Comparison of ENCODE assay signal across 18 cellular contexts in the genomic region with DNA sequence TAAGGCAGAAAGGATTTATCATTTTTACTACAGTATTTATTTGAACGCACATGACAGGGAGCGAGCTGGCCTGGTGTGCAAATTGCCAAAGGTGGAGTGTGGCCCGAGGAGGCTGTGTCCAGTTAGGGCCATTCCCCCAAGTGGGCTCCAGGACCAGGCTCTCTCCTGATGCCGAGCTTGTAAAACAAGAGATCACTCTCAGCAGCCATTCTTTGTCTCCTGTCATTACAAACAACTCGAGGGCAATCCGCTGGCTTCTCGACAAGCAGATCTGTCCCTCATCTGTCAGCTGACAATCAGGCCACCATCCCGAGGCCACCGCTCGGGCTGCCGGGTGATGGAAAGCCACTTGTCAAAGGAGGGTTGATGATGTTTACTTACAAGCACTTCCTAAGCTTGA.
"Had no signal": no experiment of that assay in that cellular context is flagged by ENCODE, and none has a peak within 500 bp of the region (broad histone marks: within the 10 kb centered on the region; RNA-seq: fewer than 3 reads in every experiment).

No MANE protein-coding gene starts in this region.

- DNase-seq: activated B cell treated with CpG ODN at 0.5 μM for 24 hours; activated CD4-positive, alpha-beta memory T cell treated with anti-CD3 and anti-CD28 coated beads for 36 hours; activated CD4-positive, alpha-beta T cell treated with anti-CD3 and anti-CD28 coated beads for 36 hours; activated gamma-delta T cell treated with Interleukin-2 at 50 U/mL for 16 hours; activated T-cell treated with anti-CD3 and anti-CD28 coated beads, Interleukin-2, amount 50 U/mL, for 1 hour; anterior cingulate cortex; body of pancreas; effector CD8-positive, alpha-beta T cell; foreskin melanocyte; midbrain; stimulated activated CD4-positive, alpha-beta T cell treated with anti-CD3 and anti-CD28 coated beads, Interleukin-4, amount 100 ng/mL, for 1 hour; stimulated activated naive CD4-positive, alpha-beta T cell; T-helper 17 cell had no signal

- H3K4me3 Mint-ChIP-seq: activated B cell treated with CpG ODN at 0.5 μM for 24 hours; activated CD4-positive, alpha-beta memory T cell treated with anti-CD3 and anti-CD28 coated beads for 36 hours; activated CD4-positive, alpha-beta T cell treated with anti-CD3 and anti-CD28 coated beads for 36 hours; activated naive CD4-positive, alpha-beta T cell treated with anti-CD3 and anti-CD28 coated beads, Interleukin-2, amount 50 U/mL, for 24 hours; dendritic cell treated with granulocyte-macrophage colony-stimulating factor and Interleukin-4, amounts not matched to agents 40 ng/mL and 50 ng/mL, for 4 days; natural killer cell treated with Interleukin-12 subunit alpha and Interleukin-12 subunit beta and Interleukin-15 and Interleukin-18, amount 100 ng/mL, for 72 hours; T-helper 17 cell had no signal

- H3K4me1 ChIP-seq: body of pancreas had no signal

- H3K27me3 Mint-ChIP-seq: activated B cell treated with CpG ODN at 0.5 μM for 24 hours; activated naive CD4-positive, alpha-beta T cell treated with anti-CD3 and anti-CD28 coated beads, Interleukin-2, amount 50 U/mL, for 24 hours had no signal

- ATAC-seq: activated CD4-positive, alpha-beta T cell treated with anti-CD3 and anti-CD28 coated beads for 36 hours; body of pancreas; left lobe of liver; natural killer cell treated with Interleukin-12 subunit alpha and Interleukin-12 subunit beta and Interleukin-15 and Interleukin-18, amount 100 ng/mL, for 72 hours; T-helper 17 cell had no signal

- H3K4me1 Mint-ChIP-seq: activated B cell treated with CpG ODN at 0.5 μM for 24 hours; activated CD4-positive, alpha-beta T cell treated with anti-CD3 and anti-CD28 coated beads for 36 hours; activated naive CD4-positive, alpha-beta T cell treated with anti-CD3 and anti-CD28 coated beads, Interleukin-2, amount 50 U/mL, for 24 hours; T-helper 17 cell had no signal

- H3K27ac ChIP-seq: body of pancreas, cardiac muscle cell had no signal

- H3K36me3 Mint-ChIP-seq: activated CD4-positive, alpha-beta memory T cell treated with anti-CD3 and anti-CD28 coated beads for 36 hours; activated naive CD4-positive, alpha-beta T cell treated with anti-CD3 and anti-CD28 coated beads, Interleukin-2, amount 50 U/mL, for 24 hours; natural killer cell treated with Interleukin-12 subunit alpha and Interleukin-12 subunit beta and Interleukin-15 and Interleukin-18, amount 100 ng/mL, for 72 hours had no signal

- H3K36me3 ChIP-seq: cardiac muscle cell had no signal

- H3K4me3 ChIP-seq: body of pancreas, cardiac muscle cell had no signal

- H3K9me3 ChIP-seq: body of pancreas had no signal

- H3K27me3 ChIP-seq: body of pancreas had no signal

- H3K9me3 Mint-ChIP-seq: activated CD4-positive, alpha-beta memory T cell treated with anti-CD3 and anti-CD28 coated beads for 36 hours; activated naive CD4-positive, alpha-beta T cell treated with anti-CD3 and anti-CD28 coated beads, Interleukin-2, amount 50 U/mL, for 24 hours; dendritic cell treated with granulocyte-macrophage colony-stimulating factor and Interleukin-4, amounts not matched to agents 40 ng/mL and 50 ng/mL, for 4 days; natural killer cell treated with Interleukin-12 subunit alpha and Interleukin-12 subunit beta and Interleukin-15 and Interleukin-18, amount 100 ng/mL, for 72 hours had no signal

- H3K27ac Mint-ChIP-seq: activated B cell treated with CpG ODN at 0.5 μM for 24 hours; activated CD4-positive, alpha-beta memory T cell treated with anti-CD3 and anti-CD28 coated beads for 36 hours; activated CD4-positive, alpha-beta T cell treated with anti-CD3 and anti-CD28 coated beads for 36 hours; dendritic cell treated with granulocyte-macrophage colony-stimulating factor and Interleukin-4, amounts not matched to agents 40 ng/mL and 50 ng/mL, for 4 days; natural killer cell treated with Interleukin-12 subunit alpha and Interleukin-12 subunit beta and Interleukin-15 and Interleukin-18, amount 100 ng/mL, for 72 hours; T-helper 17 cell had no signal
